In the genomic region with DNA sequence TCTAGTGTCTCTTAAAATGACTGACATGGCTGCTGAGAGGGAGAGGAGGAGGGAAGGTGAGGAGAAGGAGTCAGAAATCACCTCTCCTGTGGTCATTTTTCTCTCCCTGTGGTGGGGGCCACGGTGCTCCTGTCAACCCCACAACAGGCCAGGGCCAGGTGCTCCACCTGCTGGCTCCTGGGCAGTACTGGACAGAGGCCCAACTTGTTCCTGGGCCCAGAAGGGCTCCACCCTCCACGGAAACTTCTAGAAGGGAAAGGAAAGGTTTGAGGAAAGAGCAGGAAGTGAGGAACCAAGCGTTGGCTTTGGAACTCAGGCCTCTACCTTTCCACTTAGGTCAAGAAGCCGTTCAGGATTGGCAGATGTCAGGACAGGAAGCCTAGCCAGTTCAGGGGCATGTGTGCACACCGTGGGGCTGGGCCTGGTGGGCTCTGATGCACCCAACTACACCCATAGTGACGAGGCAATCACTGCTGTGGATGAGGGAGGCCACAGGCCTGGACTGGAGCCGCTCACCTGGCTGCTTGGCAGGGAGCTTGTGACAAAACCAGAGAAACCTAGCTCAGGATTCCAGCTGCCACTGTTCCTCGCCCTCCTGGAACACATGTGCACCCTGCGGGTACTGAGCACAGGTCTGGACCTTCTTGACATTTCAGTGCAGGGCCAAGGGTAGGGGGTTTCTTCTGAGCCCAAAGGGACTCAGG, we compare ENCODE assay signal across 8 cellular contexts. TPM values are rescaled to one million over a fixed set of nuclear protein-coding genes. Genes with fewer than 3 reads are reported as not detected.
DNase-seq lines count a peak whose midpoint lies in the region; ATAC-seq and TF ChIP-seq lines count a peak whose summit lies in the region.

No MANE protein-coding gene starts in this region.

- peaks cover 5% of the 10 kb centered on the region; the same call in 1 of the 2 replicates for H3F3A ChIP-seq in PC-9 (ENCODE audit: insufficient read depth, low read depth)

- peaks cover 33% of the 10 kb centered on the region for H3K4me1 ChIP-seq in PC-9 (replicated peaks; ENCODE audit: insufficient read depth)

- H3K9me3 ChIP-seq in PC-9 (ENCODE audit: insufficient read depth, low read depth) = no peaks in the 10 kb centered on the region

- H4K20me1 ChIP-seq in PC-9 (ENCODE audit: insufficient read depth) = no peaks in the 10 kb centered on the region

- TF ChIP-seq CTCF in PC-9 (conservative IDR thresholded peaks at IDR 0.05) (peak; percentile 93), retinal pigment epithelial cell (conservative IDR thresholded peaks at IDR 0.05; ENCODE audit: low read depth, low read length) (peak; percentile 90)

- ATAC-seq in Right ventricle myocardium inferior = peak; percentile 42
- ATAC-seq in Right ventricle myocardium superior (ENCODE audit: poor library complexity) = no peak
- peak; percentile 64 for ATAC-seq in esophagus mucosa
- no peak for ATAC-seq in HG03378 (IDR thresholded peaks at IDR 0.05; ENCODE audit: unreplicated experiment)

- no peak overlapping the region for H2AFZ ChIP-seq in PC-9

- intact Hi-C loops in Right ventricle myocardium inferior (cut with DNase I) = no loop called here
- intact Hi-C loops in Right ventricle myocardium superior (cut with DNase I) = no loop called here
- intact Hi-C loops in PC-9 (cut with micrococcal nuclease; ENCODE audit: unreplicated experiment) = loop anchor here (10.0 kb wide), 1 partner anchor 162 kb away; no protein-coding TSS in a partner anchor

- no peaks in the 10 kb centered on the region for H3K27me3 ChIP-seq in PC-9 (ENCODE audit: insufficient read depth, low read depth)

- BruUV-seq in PC-9 (replicated peaks; lab: Mats Ljungman, UMichigan) = no TSS peak

- POLR2A ChIA-PET in PC-9 (lab: Charles Lee; ENCODE audit: unreplicated experiment) = no interaction called here

- CTCF ChIA-PET in PC-9 (lab: Charles Lee) = interaction anchor here (0.5 kb wide), 1 partner anchor 446 kb away, joined by 6 read pairs; no protein-coding TSS in a partner anchor

- H3K79me2 ChIP-seq in PC-9 (ENCODE audit: low read depth) = no peaks in the 10 kb centered on the region

- H3K9me2 ChIP-seq in PC-9 (ENCODE audit: insufficient read depth) = no peaks in the 10 kb centered on the region

- no peaks in the 10 kb centered on the region for H3K36me3 ChIP-seq in PC-9 (ENCODE audit: low read depth)

- H3K27ac ChIP-seq in PC-9 = no peak overlapping the region

- no peak overlapping the region for H3K4me2 ChIP-seq in PC-9

- DNase-seq in Right ventricle myocardium inferior (ENCODE audit: missing footprints) = no peak
- no peak for DNase-seq in Right ventricle myocardium superior
- peak; percentile 52 to 57 for DNase-seq in PC-9
- no peak for DNase-seq in retinal pigment epithelial cell (ENCODE audit: low read depth)
- DNase-seq in activated gamma-delta T cell treated with Interleukin-2 at 50 U/mL for 16 hours = no peak
- DNase-seq in T1000 (lab: John Stamatoyannopoulos, UW) = no peak

- H3K4me3 ChIP-seq in PC-9 = no peak overlapping the region
- H3K4me3 ChIP-seq in retinal pigment epithelial cell (ENCODE audit: low read length) = no peak overlapping the region

RNA-seq across cellular contexts. Expression of a gene that starts 36.1 kb away (rescaled TPM):
- total RNA-seq in Right ventricle myocardium inferior = 1.0 TPM
- 0.91 TPM for total RNA-seq in Right ventricle myocardium superior
- total RNA-seq in PC-9 (2021) = 11.5 and 14.0 TPM in 2 replicates
- 5.9 TPM for total RNA-seq in esophagus mucosa

Comparison
In these comparisons a context has a peak if more than half of its experiments do, and no peak if none do; other contexts are left out.
1. ATAC-seq: peak in Right ventricle myocardium inferior (single experiment) and esophagus mucosa (single experiment); none in Right ventricle myocardium superior (single experiment) and HG03378 (single experiment).
2. DNase-seq: peak in PC-9 (2 of 2); none in Right ventricle myocardium inferior (single experiment), Right ventricle myocardium superior (single experiment), retinal pigment epithelial cell (single experiment), activated gamma-delta T cell treated with Interleukin-2 at 50 U/mL for 16 hours (single experiment) and T1000 (single experiment).